ENCODE assay signal across 9 cellular contexts in genomic region chr1:10514490-10515235, GRCh38. TPM values are rescaled to one million over a fixed set of nuclear protein-coding genes. Genes with fewer than 3 reads are reported as not detected.
A peak's percentile ranks its signal among the peaks of the same experiment; 100 is the strongest.
DNase-seq lines count a peak whose midpoint lies in the region; ATAC-seq, FAIRE-seq and TF ChIP-seq lines count a peak whose summit lies in the region.
"Had no signal": no experiment of that assay in that cellular context is flagged by ENCODE, and none has a peak within 500 bp of the region (broad histone marks: within the 10 kb centered on the region; RNA-seq: fewer than 3 reads in every experiment).

No MANE protein-coding gene starts in this region.

- H3K9me3 ChIP-seq in HepG2 (ENCODE audit: low read length) = no peaks in the 10 kb centered on the region

- no peak overlapping the region for H2AFZ ChIP-seq in HepG2 (ENCODE audit: low read length)

- H3K4me3 ChIP-seq in HepG2 (replicated peaks in 1 of 3; ENCODE audit: insufficient read depth in 1 of 3, low read depth in 2 of 3, low read length in 3 of 3) = no peak overlapping the region

- H3K36me3 Mint-ChIP-seq in activated naive CD8-positive, alpha-beta T cell treated with anti-CD3 and anti-CD28 coated beads for 36 hours = peaks cover 3% of the 10 kb centered on the region

- TF ChIP-seq POLR2A in HepG2 (IDR thresholded peaks at IDR 0.05; ENCODE audit: insufficient read depth in 1 of 2, low read depth in 2 of 2, low read length in 2 of 2) = no peak

- peak; percentile 38; the same call in 1 of the 2 replicates for TF ChIP-seq RAD21 in HepG2 (CRISPR knock-in tag; IDR thresholded peaks at IDR 0.05)

- peaks cover 38% of the 10 kb centered on the region for H3K79me2 ChIP-seq in HepG2 (ENCODE audit: insufficient read depth, low read length)

- H3K4me3 Mint-ChIP-seq in activated naive CD8-positive, alpha-beta T cell treated with anti-CD3 and anti-CD28 coated beads for 36 hours = no peak overlapping the region

- no peaks in the 10 kb centered on the region for H3K27me3 Mint-ChIP-seq in activated naive CD8-positive, alpha-beta T cell treated with anti-CD3 and anti-CD28 coated beads for 36 hours

- intact Hi-C loops in Right ventricle myocardium superior (cut with DNase I) = no loop called here
- intact Hi-C loops in left cardiac atrium (cut with DNase I) = loop anchor here in 1 of 2 donors (5.0 to 10.0 kb wide), 2 partner anchors 353 to 450 kb away; no protein-coding TSS in a partner anchor
- intact Hi-C loops in HepG2 (cut with micrococcal nuclease; ENCODE audit: unreplicated experiment) = loop anchor here (1.0 to 10.0 kb wide), 4 partner anchors 80 to 274 kb away; no protein-coding TSS in a partner anchor

- H3K27me3 ChIP-seq in HepG2 (ENCODE audit: control insufficient read depth in 1 of 2, insufficient read depth in 2 of 2, low read length in 2 of 2) = no peaks in the 10 kb centered on the region

- H3K4me2 ChIP-seq in HepG2 (ENCODE audit: low read depth, low read length) = no peak overlapping the region

- 88% methylated on average over 8 of the region's 8 CpGs for WGBS in HepG2 (ENCODE audit: low lambda C conversion rate)

- peak; percentile 88 for FAIRE-seq in HepG2 (lab: Jason Lieb, UNC)
- FAIRE-seq: GM18507 had no signal

- H3K27ac ChIP-seq in HepG2 (ENCODE audit: extremely low read length, insufficient read depth, low read length) = no peak overlapping the region

- peak overlapping the region; percentile 1 for H3K27ac Mint-ChIP-seq in activated naive CD8-positive, alpha-beta T cell treated with anti-CD3 and anti-CD28 coated beads for 36 hours

- H3K4me1 Mint-ChIP-seq in activated naive CD8-positive, alpha-beta T cell treated with anti-CD3 and anti-CD28 coated beads for 36 hours = peaks cover 74% of the 10 kb centered on the region

- peaks cover 78% of the 10 kb centered on the region for H3K4me1 ChIP-seq in HepG2 (ENCODE audit: insufficient read depth, low read length)

- H3K36me3 ChIP-seq in HepG2 (replicated peaks in 1 of 2; ENCODE audit: control insufficient read depth in 1 of 2, insufficient read depth in 2 of 2, low read length in 2 of 2) = peaks cover 0 to 3% of the 10 kb centered on the region in 2 experiments; a peak in 1 of 5 replicates

- CTCF ChIA-PET in HepG2 (lab: Yijun Ruan, JAX; ENCODE audit: low intra/inter-chr PET ratio, low total read pairs) = interaction anchor here (1.6 kb wide), 1 partner anchor 352 kb away, joined by 9 read pairs; no protein-coding TSS in a partner anchor

- in situ Hi-C loops in HepG2 (cut with HindIII; ENCODE audit: extremely low pct_ligation_motif_present, low pct_unique_long_range_greater_than_20kb) = loop anchor here (5.0 kb wide), 2 partner anchors 273 to 353 kb away; no protein-coding TSS in a partner anchor

- ATAC-seq in Right ventricle myocardium superior (ENCODE audit: poor library complexity) = peak; percentile 34
- ATAC-seq in left cardiac atrium = no peak
- peak; percentile 46 for ATAC-seq in HepG2
- ATAC-seq in GM18498 (IDR thresholded peaks at IDR 0.05; ENCODE audit: unreplicated experiment) = no peak

- TF ChIP-seq EP300 in HepG2 (IDR thresholded peaks at IDR 0.05; ENCODE audit: low read depth in 2 of 2, low read length in 2 of 2) (no peak), HepG2 (CRISPR knock-in tag; IDR thresholded peaks at IDR 0.05; ENCODE audit: borderline replicate concordance) (no peak)

- POLR2A ChIA-PET in HepG2 (lab: Yijun Ruan, JAX) = no interaction called here

- no peaks in the 10 kb centered on the region for H3K9me3 Mint-ChIP-seq in activated naive CD8-positive, alpha-beta T cell treated with anti-CD3 and anti-CD28 coated beads for 36 hours

- H3K9ac ChIP-seq in HepG2 (ENCODE audit: insufficient read depth, low read depth, low read length) = no peak overlapping the region

- DNase-seq in Right ventricle myocardium superior (no peak), left cardiac atrium (no peak), NCI-H1930 (lab: John Stamatoyannopoulos, UW) (peak; percentile 25 to 51), HepG2 (ENCODE audit: low spot score) (peak; percentile 47), mesenteric fat pad (ENCODE audit: low spot score) (no peak), OCI-M2 (lab: John Stamatoyannopoulos, UW; ENCODE audit: unreplicated experiment) (no peak)
- no peak for DNase-seq in activated naive CD8-positive, alpha-beta T cell treated with anti-CD3 and anti-CD28 coated beads for 36 hours

- no TSS peak for BruUV-seq in HepG2 (replicated peaks; lab: Mats Ljungman, UMichigan)

- H4K20me1 ChIP-seq in HepG2 (ENCODE audit: insufficient read depth, low read length) = peaks cover 21% of the 10 kb centered on the region

- peak; percentile 83 for TF ChIP-seq CTCF in HepG2 (CRISPR knock-in tag; IDR thresholded peaks at IDR 0.05)

TF ChIP-seq in HepG2, 621 proteins besides CTCF, POLR2A, EP300 and RAD21 (continues in another document):
- TF ChIP-seq NR2F2 (IDR thresholded peaks at IDR 0.05; ENCODE audit: borderline replicate concordance, low read depth) (no peak), ZNF773 (CRISPR knock-in tag; IDR thresholded peaks at IDR 0.05; ENCODE audit: borderline replicate concordance) (no peak), THYN1 (CRISPR knock-in tag; IDR thresholded peaks at IDR 0.05; ENCODE audit: borderline replicate concordance, low read depth) (no peak)

RNA-seq across cellular contexts. Expression of gene PEX14, which starts 39.9 kb away (rescaled TPM):
- total RNA-seq in Right ventricle myocardium superior (18.4 TPM), left cardiac atrium (10 to 100 TPM; 17.6 to 24.7 TPM), HepG2 (2016; rRNA removed; fragmentation: Illumina TruSeq; extraction: Trizol) (5.9 and 9.9 TPM in 2 replicates), mesenteric fat pad (35.4 TPM)
- total RNA-seq in activated naive CD8-positive, alpha-beta T cell treated with anti-CD3 and anti-CD28 coated beads for 36 hours = 10 to 100 TPM; 19.1 to 19.6 TPM
- total RNA-seq in HepG2 (2016; cell fraction: cytosol; rRNA removed; fragmentation: Illumina TruSeq; extraction: Trizol; ENCODE audit: low read depth) = 5.4 and 5.5 TPM in 2 replicates
- 6.0 and 11.1 TPM in 2 replicates for total RNA-seq in HepG2 (2016; cell fraction: insoluble cytoplasmic fraction; rRNA removed; fragmentation: Illumina TruSeq; extraction: Trizol)
- 6.6 and 8.1 TPM in 2 replicates for total RNA-seq in HepG2 (2016; cell fraction: membrane; rRNA removed; fragmentation: Illumina TruSeq; extraction: Trizol)
- total RNA-seq in HepG2 (2016; cell fraction: nucleus; rRNA removed; fragmentation: Illumina TruSeq; extraction: Trizol) = 11.8 and 16.0 TPM in 2 replicates
- 6.3 and 6.5 TPM in 2 replicates for polyA plus RNA-seq in HepG2 (2011; rRNA removed)
- polyA plus RNA-seq in HepG2 (2011; cell fraction: cytosol; rRNA removed) = 5.8 and 7.7 TPM in 2 replicates
- 22.7 and 25.4 TPM in 2 replicates for polyA plus RNA-seq in HepG2 (2011; cell fraction: nucleus; rRNA removed)
- polyA plus RNA-seq in HepG2 (2012) = 10.8 and 15.1 TPM in 2 replicates
- 3.9 and 4.0 TPM in 2 replicates for polyA plus RNA-seq in HepG2 (2016; cell fraction: cytosol; fragmentation: Illumina TruSeq; extraction: Trizol; ENCODE audit: low read depth)
- 8.3 and 10.4 TPM in 2 replicates for polyA plus RNA-seq in HepG2 (2016; cell fraction: insoluble cytoplasmic fraction; fragmentation: Illumina TruSeq; extraction: Trizol; ENCODE audit: low read depth)
- 5.7 and 6.2 TPM in 2 replicates for polyA plus RNA-seq in HepG2 (2016; cell fraction: membrane; fragmentation: Illumina TruSeq; extraction: Trizol; ENCODE audit: low read depth)
- polyA plus RNA-seq in HepG2 (2016; cell fraction: nucleus; fragmentation: Illumina TruSeq; extraction: Trizol; ENCODE audit: insufficient read depth, low read depth) = 25.5 and 27.0 TPM in 2 replicates
- polyA minus RNA-seq in HepG2 (2011; rRNA and poly(A)+ RNA removed; ENCODE audit: low replicate concordance) = 7.0 and 10.1 TPM in 2 replicates
- 5.2 and 5.5 TPM in 2 replicates for polyA minus RNA-seq in HepG2 (2011; cell fraction: cytosol; rRNA and poly(A)+ RNA removed)
- 15.8 and 20.3 TPM in 2 replicates for polyA minus RNA-seq in HepG2 (2011; cell fraction: nucleus; rRNA and poly(A)+ RNA removed)

RNA-seq across cellular contexts. Expression of gene DFFA, which starts 42.3 kb away (rescaled TPM):
- 20.8 TPM for total RNA-seq in Right ventricle myocardium superior
- total RNA-seq in left cardiac atrium = 10 to 100 TPM; 26.1 to 28.3 TPM
- 100 to 1,000 TPM; 102 to 103 TPM for total RNA-seq in activated naive CD8-positive, alpha-beta T cell treated with anti-CD3 and anti-CD28 coated beads for 36 hours
- 33.9 and 44.6 TPM in 2 replicates for total RNA-seq in HepG2 (2016; rRNA removed; fragmentation: Illumina TruSeq; extraction: Trizol)
- total RNA-seq in HepG2 (2016; cell fraction: cytosol; rRNA removed; fragmentation: Illumina TruSeq; extraction: Trizol; ENCODE audit: low read depth) = 8.8 and 9.5 TPM in 2 replicates
- 34.8 and 45.3 TPM in 2 replicates for total RNA-seq in HepG2 (2016; cell fraction: insoluble cytoplasmic fraction; rRNA removed; fragmentation: Illumina TruSeq; extraction: Trizol)
- total RNA-seq in HepG2 (2016; cell fraction: membrane; rRNA removed; fragmentation: Illumina TruSeq; extraction: Trizol) = 18.7 and 19.6 TPM in 2 replicates
- total RNA-seq in HepG2 (2016; cell fraction: nucleus; rRNA removed; fragmentation: Illumina TruSeq; extraction: Trizol) = 14.0 and 17.3 TPM in 2 replicates
- 16.5 and 16.6 TPM in 2 replicates for polyA plus RNA-seq in HepG2 (2011; rRNA removed)
- polyA plus RNA-seq in HepG2 (2011; cell fraction: cytosol; rRNA removed) = 12.9 and 13.7 TPM in 2 replicates
- 5.9 and 7.7 TPM in 2 replicates for polyA plus RNA-seq in HepG2 (2011; cell fraction: nucleus; rRNA removed)
- polyA plus RNA-seq in HepG2 (2012) = 10.7 and 12.2 TPM in 2 replicates
- 6.5 and 6.7 TPM in 2 replicates for polyA plus RNA-seq in HepG2 (2016; cell fraction: cytosol; fragmentation: Illumina TruSeq; extraction: Trizol; ENCODE audit: low read depth)
- polyA plus RNA-seq in HepG2 (2016; cell fraction: insoluble cytoplasmic fraction; fragmentation: Illumina TruSeq; extraction: Trizol; ENCODE audit: low read depth) = 32.4 and 33.3 TPM in 2 replicates
- 10.4 and 10.6 TPM in 2 replicates for polyA plus RNA-seq in HepG2 (2016; cell fraction: membrane; fragmentation: Illumina TruSeq; extraction: Trizol; ENCODE audit: low read depth)
- polyA plus RNA-seq in HepG2 (2016; cell fraction: nucleus; fragmentation: Illumina TruSeq; extraction: Trizol; ENCODE audit: insufficient read depth, low read depth) = 20.0 and 20.1 TPM in 2 replicates
- 36.7 and 57.5 TPM in 2 replicates for polyA minus RNA-seq in HepG2 (2011; rRNA and poly(A)+ RNA removed; ENCODE audit: low replicate concordance)
- 10.2 and 11.0 TPM in 2 replicates for polyA minus RNA-seq in HepG2 (2011; cell fraction: cytosol; rRNA and poly(A)+ RNA removed)
- 11.3 and 12.9 TPM in 2 replicates for polyA minus RNA-seq in HepG2 (2011; cell fraction: nucleus; rRNA and poly(A)+ RNA removed)
- 33.8 TPM for total RNA-seq in mesenteric fat pad

Comparison
In these comparisons a context has a peak if more than half of its experiments do, and no peak if none do; other contexts are left out.
1. ATAC-seq: peak in Right ventricle myocardium superior (single experiment) and HepG2 (single experiment); none in left cardiac atrium (0 of 2) and GM18498 (single experiment).
2. DNase-seq: peak in NCI-H1930 (2 of 2) and HepG2 (single experiment); none in Right ventricle myocardium superior (single experiment), left cardiac atrium (single experiment), activated naive CD8-positive, alpha-beta T cell treated with anti-CD3 and anti-CD28 coated beads for 36 hours (single experiment), mesenteric fat pad (single experiment) and OCI-M2 (single experiment).